In the genomic region with DNA sequence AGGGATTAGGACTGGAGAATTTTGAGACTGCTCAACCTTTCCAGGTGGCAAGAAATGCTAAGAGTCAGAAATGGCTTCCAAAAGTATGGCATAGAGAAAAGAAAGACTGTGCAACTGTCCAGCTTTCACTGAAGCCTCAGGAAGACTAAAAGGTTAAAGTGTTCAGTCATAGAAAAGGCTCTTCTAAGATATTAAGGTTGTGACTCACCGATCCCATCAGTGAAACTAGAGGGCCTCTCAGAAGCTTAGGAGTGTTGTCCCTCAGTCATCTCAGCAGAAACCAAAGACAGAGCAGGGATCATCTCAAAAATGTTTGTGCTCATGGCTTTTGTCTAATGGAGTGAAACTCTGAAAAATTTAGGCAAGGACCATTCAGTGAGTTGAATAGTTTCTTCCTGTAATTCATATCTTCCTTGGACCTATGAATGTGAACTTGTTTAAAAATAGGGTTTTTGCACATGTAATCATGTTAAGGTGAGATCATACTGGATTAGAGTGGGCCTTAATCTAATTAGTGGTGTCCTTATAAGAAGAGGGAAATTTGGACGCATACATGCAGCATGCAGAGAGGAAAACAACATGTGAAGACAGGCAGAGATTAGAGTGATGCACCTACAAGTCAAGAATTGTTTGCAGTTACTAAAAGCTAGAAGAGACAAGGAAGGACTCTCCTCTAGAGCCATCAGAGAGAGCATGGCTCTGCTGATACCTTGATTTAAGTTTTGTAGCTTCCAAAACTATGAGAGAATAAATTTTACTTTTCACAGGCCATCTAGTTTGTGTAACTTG, we compare ENCODE assay signal across 20 cellular contexts.
DNase-seq lines count a peak whose midpoint lies in the region; ATAC-seq and TF ChIP-seq lines count a peak whose summit lies in the region.
"Had no signal": no experiment of that assay in that cellular context is flagged by ENCODE, and none has a peak within 500 bp of the region (broad histone marks: within the 10 kb centered on the region; RNA-seq: fewer than 3 reads in every experiment).

No MANE protein-coding gene starts in this region.

- in situ Hi-C loops in SK-MEL-5 (cut with HindIII; ENCODE audit: low pct_unique_long_range_greater_than_20kb, low sequenced_read_pairs), result no loop called here

- no peaks in the 10 kb centered on the region for H3K4me1 Mint-ChIP-seq in activated CD8-positive, alpha-beta memory T cell treated with anti-CD3 and anti-CD28 coated beads, Interleukin-2, amount 10 ng/mL, durations not matched to agents 7 days and 5 days
- peaks cover 2% of the 10 kb centered on the region for H3K4me1 Mint-ChIP-seq in mesothelial cell of epicardium

- no peak overlapping the region for H3K4me3 ChIP-seq in fibroblast of mammary gland (ENCODE audit: control insufficient read depth, low read depth, low read length)
- H3K4me3 ChIP-seq: GM23338, lower lobe of right lung had no signal

- H3K36me3 Mint-ChIP-seq in activated CD8-positive, alpha-beta memory T cell treated with anti-CD3 and anti-CD28 coated beads, Interleukin-2, amount 10 ng/mL, durations not matched to agents 7 days and 5 days, result no peaks in the 10 kb centered on the region
- no peaks in the 10 kb centered on the region for H3K36me3 Mint-ChIP-seq in mesothelial cell of epicardium
- H3K36me3 Mint-ChIP-seq: IgD-negative memory B cell, type B pancreatic cell had no signal

- H3K9me3 Mint-ChIP-seq in activated CD8-positive, alpha-beta memory T cell treated with anti-CD3 and anti-CD28 coated beads, Interleukin-2, amount 10 ng/mL, durations not matched to agents 7 days and 5 days (ENCODE audit: low read depth), result no peaks in the 10 kb centered on the region
- no peaks in the 10 kb centered on the region for H3K9me3 Mint-ChIP-seq in mesothelial cell of epicardium
- H3K9me3 Mint-ChIP-seq: GM23338, type B pancreatic cell had no signal

- no peak overlapping the region for H3K27ac Mint-ChIP-seq in activated CD8-positive, alpha-beta memory T cell treated with anti-CD3 and anti-CD28 coated beads, Interleukin-2, amount 10 ng/mL, durations not matched to agents 7 days and 5 days
- no peak overlapping the region for H3K27ac Mint-ChIP-seq in mesothelial cell of epicardium
- H3K27ac Mint-ChIP-seq: GM23338, type B pancreatic cell had no signal

- no peak for ATAC-seq in activated CD8-positive, alpha-beta memory T cell treated with anti-CD3 and anti-CD28 coated beads, Interleukin-2, amount 10 ng/mL, durations not matched to agents 7 days and 5 days
- ATAC-seq: GM23338, lower lobe of right lung, right cardiac atrium had no signal

- TF ChIP-seq CTCF in fibroblast of mammary gland (conservative IDR thresholded peaks at IDR 0.05; ENCODE audit: control insufficient read depth, insufficient read depth, low read depth, low read length) (no peak), mesothelial cell of epicardium (IDR thresholded peaks at IDR 0.05; ENCODE audit: unreplicated experiment) (no peak)

- no peaks in the 10 kb centered on the region for H3K27me3 Mint-ChIP-seq in activated CD8-positive, alpha-beta memory T cell treated with anti-CD3 and anti-CD28 coated beads, Interleukin-2, amount 10 ng/mL, durations not matched to agents 7 days and 5 days
- no peaks in the 10 kb centered on the region for H3K27me3 Mint-ChIP-seq in mesothelial cell of epicardium (ENCODE audit: low read depth)
- H3K27me3 Mint-ChIP-seq: IgD-negative memory B cell, type B pancreatic cell had no signal

- CTCF ChIA-PET in activated CD8-positive, alpha-beta memory T cell treated with anti-CD3 and anti-CD28 coated beads, Interleukin-2, amount 10 ng/mL, durations not matched to agents 7 days and 5 days (lab: Charles Lee), result no interaction called here

- DNase-seq in HCEC 1CT (peak; percentile 83), SK-MEL-5 (ENCODE audit: low read depth, low spot score) (peak; percentile 34), fibroblast of mammary gland (ENCODE audit: low read depth) (peak; percentile 69), stromal cell of bone marrow (ENCODE audit: low read depth) (peak; percentile 24), mesothelial cell of epicardium (ENCODE audit: low spot score in 2 of 2, unreplicated experiment in 2 of 2) (no peak), nucleus accumbens (lab: John Stamatoyannopoulos, UW) (no peak)
- no peak for DNase-seq in activated CD8-positive, alpha-beta memory T cell treated with anti-CD3 and anti-CD28 coated beads, Interleukin-2, amount 10 ng/mL, durations not matched to agents 7 days and 5 days
- DNase-seq: activated CD8-positive, alpha-beta memory T cell treated with anti-CD3 and anti-CD28 coated beads, Interleukin-2, amount 50 U/mL, for 4 hours; activated naive CD4-positive, alpha-beta T cell treated with anti-CD3 and anti-CD28 coated beads, Interleukin-2, amount 50 U/mL, for 16 hours; Caco-2; caudate nucleus; lower lobe of right lung; NCI-H1105; NCI-H446; OCI-M1; right cardiac atrium; stimulated activated CD4-positive, alpha-beta T cell treated with anti-CD3 and anti-CD28 coated beads, Interleukin-4, amount 100 ng/mL, for 1 hour had no signal

- H3K4me3 Mint-ChIP-seq in activated CD8-positive, alpha-beta memory T cell treated with anti-CD3 and anti-CD28 coated beads, Interleukin-2, amount 10 ng/mL, durations not matched to agents 7 days and 5 days, result no peak overlapping the region
- H3K4me3 Mint-ChIP-seq in mesothelial cell of epicardium, result no peak overlapping the region
- H3K4me3 Mint-ChIP-seq: GM23338, IgD-negative memory B cell, type B pancreatic cell had no signal

Comparison
In these comparisons a context has a peak if more than half of its experiments do, and no peak if none do; other contexts are left out.
1. DNase-seq: peak in HCEC 1CT (single experiment), SK-MEL-5 (single experiment), fibroblast of mammary gland (single experiment) and stromal cell of bone marrow (single experiment); none in activated CD8-positive, alpha-beta memory T cell treated with anti-CD3 and anti-CD28 coated beads, Interleukin-2, amount 10 ng/mL, durations not matched to agents 7 days and 5 days (single experiment), mesothelial cell of epicardium (0 of 2) and nucleus accumbens (0 of 56).